ENCODE assay signal across 28 cellular contexts in genomic region chr2:242040681-242041080, GRCh38.
"Had no signal": no experiment of that assay in that cellular context is flagged by ENCODE, and none has a peak within 500 bp of the region (broad histone marks: within the 10 kb centered on the region; RNA-seq: fewer than 3 reads in every experiment).

No MANE protein-coding gene starts in this region.

- FAIRE-seq: kidney, pancreas had no signal

- H3K79me2 ChIP-seq: hepatocyte had no signal

- H3K4me2 ChIP-seq: hepatocyte had no signal

- H3K27me3 ChIP-seq: colonic mucosa, hepatocyte, pancreas, right lobe of liver, testis had no signal

- H3K4me3 ChIP-seq: colonic mucosa, esophagus muscularis mucosa, gastroesophageal sphincter, heart left ventricle, hepatocyte, left lung, pancreas, right lobe of liver, testis, tibial artery, uterus had no signal

- H3K36me3 Mint-ChIP-seq: natural killer cell, type B pancreatic cell had no signal

- H3K4me3 Mint-ChIP-seq: dendritic cell treated with granulocyte-macrophage colony-stimulating factor and Interleukin-4, amounts not matched to agents 40 ng/mL and 50 ng/mL, for 4 days; endodermal cell; natural killer cell; stimulated activated effector memory CD8-positive, alpha-beta T cell treated with anti-CD3 and anti-CD28 coated beads, Interleukin-12 subunit alpha, Interleukin-12 subunit beta, amount 100 ng/mL, for 72 hours; type B pancreatic cell had no signal

- DNase-seq: colonic mucosa; effector CD8-positive, alpha-beta T cell; endodermal cell; foreskin keratinocyte; heart left ventricle; kidney; left lung; mammary epithelial cell; mesendoderm; natural killer cell; retina; stimulated activated CD4-positive, alpha-beta T cell treated with anti-CD3 and anti-CD28 coated beads, Interleukin-2, amount 100 ng/mL, for 24 hours; stimulated activated CD4-positive, alpha-beta T cell treated with anti-CD3 and anti-CD28 coated beads, Interleukin-4, amount 100 ng/mL, for 24 hours; stimulated activated naive CD4-positive, alpha-beta T cell treated with Interleukin-2 at 50 U/mL for 16 hours; substantia nigra; testis; tibial artery; uterus had no signal

- H3K9me3 Mint-ChIP-seq: dendritic cell treated with granulocyte-macrophage colony-stimulating factor and Interleukin-4, amounts not matched to agents 40 ng/mL and 50 ng/mL, for 4 days; natural killer cell; stimulated activated effector memory CD8-positive, alpha-beta T cell treated with anti-CD3 and anti-CD28 coated beads, Interleukin-12 subunit alpha, Interleukin-12 subunit beta, amount 100 ng/mL, for 72 hours; type B pancreatic cell had no signal

- H2AFZ ChIP-seq: hepatocyte had no signal

- H3K4me1 ChIP-seq: colonic mucosa, esophagus muscularis mucosa, foreskin keratinocyte, gastroesophageal sphincter, heart left ventricle, left lung, tibial artery, uterus had no signal

- ATAC-seq: foreskin keratinocyte; gastroesophageal sphincter; heart left ventricle; left lung; natural killer cell; pancreas; right lobe of liver; stimulated activated effector memory CD8-positive, alpha-beta T cell treated with anti-CD3 and anti-CD28 coated beads, Interleukin-12 subunit alpha, Interleukin-12 subunit beta, amount 100 ng/mL, for 72 hours had no signal

- H3K4me1 Mint-ChIP-seq: natural killer cell; stimulated activated effector memory CD8-positive, alpha-beta T cell treated with anti-CD3 and anti-CD28 coated beads, Interleukin-12 subunit alpha, Interleukin-12 subunit beta, amount 100 ng/mL, for 72 hours had no signal

- H3K36me3 ChIP-seq: colonic mucosa, esophagus muscularis mucosa, gastroesophageal sphincter, heart left ventricle, left lung, neutrophil, pancreas, right lobe of liver, tibial artery, uterus had no signal

- H3K27ac ChIP-seq: colonic mucosa, epithelial cell of prostate, esophagus muscularis mucosa, foreskin keratinocyte, gastroesophageal sphincter, heart left ventricle, hepatocyte, left lung, neutrophil, pancreas, right lobe of liver, testis, tibial artery, uterus had no signal

- H3K9me3 ChIP-seq: colonic mucosa, esophagus muscularis mucosa, gastroesophageal sphincter, heart left ventricle, left lung, neutrophil, pancreas, right lobe of liver, testis, tibial artery, uterus had no signal

- H3K27ac Mint-ChIP-seq: dendritic cell treated with granulocyte-macrophage colony-stimulating factor and Interleukin-4, amounts not matched to agents 40 ng/mL and 50 ng/mL, for 4 days; endodermal cell; natural killer cell; stimulated activated effector memory CD8-positive, alpha-beta T cell treated with anti-CD3 and anti-CD28 coated beads, Interleukin-12 subunit alpha, Interleukin-12 subunit beta, amount 100 ng/mL, for 72 hours; type B pancreatic cell had no signal
